10 cellular contexts compared by ENCODE assay signal in genomic region chr15:85749261-85750151, GRCh38. TPM values are rescaled to one million over a fixed set of nuclear protein-coding genes. Genes with fewer than 3 reads are reported as not detected.
DNase-seq lines count a peak whose midpoint lies in the region; ATAC-seq lines count a peak whose summit lies in the region.
"Had no signal": no experiment of that assay in that cellular context is flagged by ENCODE, and none has a peak within 500 bp of the region (broad histone marks: within the 10 kb centered on the region; RNA-seq: fewer than 3 reads in every experiment).

No MANE protein-coding gene starts in this region.

- H3K27me3 ChIP-seq in adipocyte (replicated peaks; ENCODE audit: control insufficient read depth, insufficient read depth, low read length), result no peaks in the 10 kb centered on the region

- peak overlapping the region; percentile 77 for H3K4me3 ChIP-seq in adipocyte (ENCODE audit: low read length)

- DNase-seq in DMS 273 (lab: John Stamatoyannopoulos, UW; ENCODE audit: unreplicated experiment), result peak; percentile 53
- no peak for DNase-seq in adipocyte (ENCODE audit: low read depth)
- DNase-seq in left ventricle myocardium superior, result peak; percentile 73
- peak; percentile 67 for DNase-seq in sciatic nerve (ENCODE audit: low spot score)
- DNase-seq in NCI-H1436 (lab: John Stamatoyannopoulos, UW), result no peak
- no peak for DNase-seq in NCI-H526 (lab: John Stamatoyannopoulos, UW)
- no peak for DNase-seq in kidney glomerular epithelial cell (lab: John Stamatoyannopoulos, UW)
- no peak for DNase-seq in T-helper 1 cell
- DNase-seq: DMS79, T1000 had no signal

- peaks cover 70% of the 10 kb centered on the region for H3K4me1 ChIP-seq in adipocyte (ENCODE audit: control insufficient read depth, insufficient read depth, low read length)

- peaks cover 59% of the 10 kb centered on the region for H3K36me3 ChIP-seq in adipocyte (ENCODE audit: control insufficient read depth, insufficient read depth, low read length, severe bottlenecking)

- peak overlapping the region; percentile 83 for H3K9ac ChIP-seq in adipocyte (ENCODE audit: low read length)

- ATAC-seq in left ventricle myocardium superior (peak; percentile 63), sciatic nerve (peak; percentile 56)

- intact Hi-C loops in left ventricle myocardium superior (cut with micrococcal nuclease), result no loop called here
- intact Hi-C loops in sciatic nerve (cut with DNase I), result no loop called here

- H3K9me3 ChIP-seq in adipocyte (ENCODE audit: control insufficient read depth, low read length), result no peaks in the 10 kb centered on the region

RNA-seq across cellular contexts. Expression of gene KLHL25, which starts 45.2 kb away (rescaled TPM):
- total RNA-seq in left ventricle myocardium superior, result 3.8 TPM
- 6.2 TPM for total RNA-seq in sciatic nerve

Comparison
In these comparisons a context has a peak if more than half of its experiments do, and no peak if none do; other contexts are left out.
1. DNase-seq: peak in DMS 273 (single experiment), left ventricle myocardium superior (single experiment) and sciatic nerve (single experiment); none in adipocyte (single experiment), NCI-H1436 (single experiment), NCI-H526 (0 of 2), kidney glomerular epithelial cell (single experiment) and T-helper 1 cell (0 of 5).